19 cellular contexts compared by ENCODE assay signal in the genomic region with DNA sequence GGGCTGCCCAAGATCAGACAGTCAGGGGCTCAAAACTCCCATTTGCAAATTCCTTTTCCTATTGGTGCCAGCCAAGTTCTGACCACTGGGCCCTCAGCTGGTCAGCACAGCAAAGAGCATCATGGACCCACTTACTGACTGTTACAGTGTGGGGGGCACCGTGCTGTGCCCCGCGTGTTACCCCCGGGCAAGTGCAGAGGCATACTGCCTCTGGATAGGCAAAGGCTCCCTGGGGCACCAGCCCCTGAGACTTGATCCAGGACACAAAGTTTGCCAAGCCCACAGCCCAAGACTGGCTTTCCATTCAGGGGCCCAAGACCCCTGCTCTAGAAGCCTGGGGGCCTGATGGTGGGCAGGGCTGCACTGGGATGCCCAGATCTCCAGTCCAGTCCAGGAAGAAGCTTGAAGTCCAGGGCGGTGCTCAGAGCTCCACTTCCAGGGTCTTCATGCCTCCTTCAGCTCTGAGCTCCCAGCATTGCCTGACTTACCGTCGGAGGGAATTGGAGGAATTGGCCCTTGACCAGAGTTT. TPM values are rescaled to one million over a fixed set of nuclear protein-coding genes. Genes with fewer than 3 reads are reported as not detected.
DNase-seq lines count a peak whose midpoint lies in the region; ATAC-seq, FAIRE-seq and TF ChIP-seq lines count a peak whose summit lies in the region.
"Had no signal": no experiment of that assay in that cellular context is flagged by ENCODE, and none has a peak within 500 bp of the region (broad histone marks: within the 10 kb centered on the region; RNA-seq: fewer than 3 reads in every experiment).

No MANE protein-coding gene starts in this region.

- ATAC-seq in activated CD4-positive, CD25-positive, alpha-beta regulatory T cell treated with anti-CD3 and anti-CD28 coated beads, Interleukin-2, amount 50 U/mL, for 24 hours: no peak
- ATAC-seq in activated naive CD8-positive, alpha-beta T cell treated with anti-CD3 and anti-CD28 coated beads, Interleukin-2, amount 50 U/mL, for 24 hours: no peak
- ATAC-seq in stimulated activated naive B cell treated with anti-CD40 and anti-IgM and Interleukin-4, amounts not matched to agents 10 μg/mL and 1 μg/mL and 100 μg/mL, for 72 hours (replicated peaks): no peak
- ATAC-seq: gastroesophageal sphincter, pancreas had no signal

- no peak for TF ChIP-seq CTCF in kidney (IDR thresholded peaks at IDR 0.05; ENCODE audit: borderline replicate concordance, extremely low read depth, insufficient read depth)

- peaks cover 0 to 18% of the 10 kb centered on the region in 2 donors for H3K36me3 ChIP-seq in kidney (ENCODE audit: control insufficient read depth in 1 of 2, insufficient read depth in 2 of 2, low read length in 2 of 2)
- H3K36me3 ChIP-seq: pancreas had no signal

- peaks cover 8% of the 10 kb centered on the region for H3K36me3 Mint-ChIP-seq in activated naive CD8-positive, alpha-beta T cell treated with anti-CD3 and anti-CD28 coated beads, Interleukin-2, amount 50 U/mL, for 24 hours (ENCODE audit: low read depth)
- peaks cover 85 to 100% of the 10 kb centered on the region in 2 donors for H3K36me3 Mint-ChIP-seq in stimulated activated naive B cell treated with anti-CD40 and anti-IgM and Interleukin-4, amounts not matched to agents 10 μg/mL and 1 μg/mL and 100 μg/mL, for 72 hours
- H3K36me3 Mint-ChIP-seq: activated naive CD8-positive, alpha-beta T cell had no signal

- H3K9me3 Mint-ChIP-seq in activated naive CD8-positive, alpha-beta T cell treated with anti-CD3 and anti-CD28 coated beads, Interleukin-2, amount 50 U/mL, for 24 hours: no peaks in the 10 kb centered on the region
- no peaks in the 10 kb centered on the region for H3K9me3 Mint-ChIP-seq in stimulated activated naive B cell treated with anti-CD40 and anti-IgM and Interleukin-4, amounts not matched to agents 10 μg/mL and 1 μg/mL and 100 μg/mL, for 72 hours
- H3K9me3 Mint-ChIP-seq: activated CD4-positive, alpha-beta T cell treated with anti-CD3 and anti-CD28 coated beads, Interleukin-2, amount 10 ng/mL, durations not matched to agents 7 days and 5 days had no signal

- H3K27ac Mint-ChIP-seq in activated naive CD8-positive, alpha-beta T cell treated with anti-CD3 and anti-CD28 coated beads, Interleukin-2, amount 50 U/mL, for 24 hours: peak overlapping the region; percentile 78
- peak overlapping the region; percentile 86 for H3K27ac Mint-ChIP-seq in stimulated activated naive B cell treated with anti-CD40 and anti-IgM and Interleukin-4, amounts not matched to agents 10 μg/mL and 1 μg/mL and 100 μg/mL, for 72 hours

- peaks cover 9% of the 10 kb centered on the region for H3K27me3 Mint-ChIP-seq in activated naive CD8-positive, alpha-beta T cell treated with anti-CD3 and anti-CD28 coated beads, Interleukin-2, amount 50 U/mL, for 24 hours
- H3K27me3 Mint-ChIP-seq in stimulated activated naive B cell treated with anti-CD40 and anti-IgM and Interleukin-4, amounts not matched to agents 10 μg/mL and 1 μg/mL and 100 μg/mL, for 72 hours: peaks cover 0 to 6% of the 10 kb centered on the region in 2 donors
- H3K27me3 Mint-ChIP-seq: activated naive CD8-positive, alpha-beta T cell had no signal

- H3K4me3 ChIP-seq in kidney (ENCODE audit: low read length in 2 of 2): no peak overlapping the region
- H3K4me3 ChIP-seq: gastroesophageal sphincter, pancreas, testis had no signal

- H3K4me1 Mint-ChIP-seq in activated naive CD8-positive, alpha-beta T cell treated with anti-CD3 and anti-CD28 coated beads, Interleukin-2, amount 50 U/mL, for 24 hours: peaks cover 47% of the 10 kb centered on the region
- H3K4me1 Mint-ChIP-seq in stimulated activated naive B cell treated with anti-CD40 and anti-IgM and Interleukin-4, amounts not matched to agents 10 μg/mL and 1 μg/mL and 100 μg/mL, for 72 hours: peaks cover 61 to 86% of the 10 kb centered on the region in 2 donors

- no peak overlapping the region for H3K9ac ChIP-seq in kidney (ENCODE audit: low read length in 2 of 2)

- peak; percentile 25 for DNase-seq in activated CD4-positive, CD25-positive, alpha-beta regulatory T cell treated with anti-CD3 and anti-CD28 coated beads, Interleukin-2, amount 50 U/mL, for 72 hours
- DNase-seq in activated naive CD8-positive, alpha-beta T cell treated with anti-CD3 and anti-CD28 coated beads, Interleukin-2, amount 50 U/mL, for 24 hours: no peak
- DNase-seq in kidney (peak; percentile 49), DMS79 treated with DMSO at 0.1 percent for 48 hours (lab: John Stamatoyannopoulos, UW) (no peak), SKM-1 (lab: John Stamatoyannopoulos, UW; ENCODE audit: unreplicated experiment) (no peak)
- DNase-seq in stimulated activated naive B cell treated with anti-CD40 and anti-IgM and Interleukin-4, amounts not matched to agents 10 μg/mL and 1 μg/mL and 100 μg/mL, for 72 hours: no peak
- DNase-seq in activated effector memory CD4-positive, alpha-beta T cell treated with anti-CD3 and anti-CD28 coated beads, Interleukin-2, amount 50 U/mL, for 16 hours: no peak
- DNase-seq: brain microvascular endothelial cell; DMS 273 treated with DMSO at 0.1 percent for 48 hours; small intestine; stimulated activated CD4-positive, alpha-beta T cell treated with anti-CD3 and anti-CD28 coated beads, Interleukin-4, amount 100 ng/mL, for 24 hours; testis had no signal

- no peak overlapping the region for H3K4me3 Mint-ChIP-seq in activated naive CD8-positive, alpha-beta T cell treated with anti-CD3 and anti-CD28 coated beads, Interleukin-2, amount 50 U/mL, for 24 hours
- no peak overlapping the region for H3K4me3 Mint-ChIP-seq in stimulated activated naive B cell treated with anti-CD40 and anti-IgM and Interleukin-4, amounts not matched to agents 10 μg/mL and 1 μg/mL and 100 μg/mL, for 72 hours
- H3K4me3 Mint-ChIP-seq: activated CD4-positive, alpha-beta T cell treated with anti-CD3 and anti-CD28 coated beads, Interleukin-2, amount 10 ng/mL, durations not matched to agents 7 days and 5 days; activated naive CD8-positive, alpha-beta T cell had no signal

- intact Hi-C loops in kidney (cut with DNase I): no loop called here

- H3K9me3 ChIP-seq in kidney (ENCODE audit: control insufficient read depth in 1 of 2, low read length in 2 of 2): no peaks in the 10 kb centered on the region
- H3K9me3 ChIP-seq: gastroesophageal sphincter, pancreas, testis had no signal

- no peak for FAIRE-seq in kidney (lab: Jason Lieb, UNC)
- FAIRE-seq: pancreas, small intestine, TTC549 had no signal

- H3K4me1 ChIP-seq in kidney (ENCODE audit: control insufficient read depth in 1 of 2, insufficient read depth in 1 of 2, low read depth in 1 of 2, low read length in 2 of 2): peaks cover 9 to 13% of the 10 kb centered on the region in 2 donors
- H3K4me1 ChIP-seq: pancreas had no signal

- no peak overlapping the region for H3K27ac ChIP-seq in kidney (ENCODE audit: low read depth in 2 of 2, low read length in 2 of 2)
- H3K27ac ChIP-seq: brain microvascular endothelial cell, pancreas, testis had no signal

RNA-seq across cellular contexts. Expression of a gene that starts 6.6 kb away (rescaled TPM):
- 136 TPM for total RNA-seq in kidney
- 105 TPM for polyA plus RNA-seq in kidney (ENCODE audit: insufficient read depth, low read depth, low replicate concordance)
- total RNA-seq: A172 had no signal

Comparison
In these comparisons a context has a peak if more than half of its experiments do, and no peak if none do; other contexts are left out.
1. DNase-seq: peak in activated CD4-positive, CD25-positive, alpha-beta regulatory T cell treated with anti-CD3 and anti-CD28 coated beads, Interleukin-2, amount 50 U/mL, for 72 hours (single experiment) and kidney (single experiment); none in activated naive CD8-positive, alpha-beta T cell treated with anti-CD3 and anti-CD28 coated beads, Interleukin-2, amount 50 U/mL, for 24 hours (single experiment), stimulated activated naive B cell treated with anti-CD40 and anti-IgM and Interleukin-4, amounts not matched to agents 10 μg/mL and 1 μg/mL and 100 μg/mL, for 72 hours (single experiment), DMS79 treated with DMSO at 0.1 percent for 48 hours (single experiment), SKM-1 (single experiment) and activated effector memory CD4-positive, alpha-beta T cell treated with anti-CD3 and anti-CD28 coated beads, Interleukin-2, amount 50 U/mL, for 16 hours (single experiment).